Comparison of ENCODE assay signal across 16 cellular contexts in the genomic region with DNA sequence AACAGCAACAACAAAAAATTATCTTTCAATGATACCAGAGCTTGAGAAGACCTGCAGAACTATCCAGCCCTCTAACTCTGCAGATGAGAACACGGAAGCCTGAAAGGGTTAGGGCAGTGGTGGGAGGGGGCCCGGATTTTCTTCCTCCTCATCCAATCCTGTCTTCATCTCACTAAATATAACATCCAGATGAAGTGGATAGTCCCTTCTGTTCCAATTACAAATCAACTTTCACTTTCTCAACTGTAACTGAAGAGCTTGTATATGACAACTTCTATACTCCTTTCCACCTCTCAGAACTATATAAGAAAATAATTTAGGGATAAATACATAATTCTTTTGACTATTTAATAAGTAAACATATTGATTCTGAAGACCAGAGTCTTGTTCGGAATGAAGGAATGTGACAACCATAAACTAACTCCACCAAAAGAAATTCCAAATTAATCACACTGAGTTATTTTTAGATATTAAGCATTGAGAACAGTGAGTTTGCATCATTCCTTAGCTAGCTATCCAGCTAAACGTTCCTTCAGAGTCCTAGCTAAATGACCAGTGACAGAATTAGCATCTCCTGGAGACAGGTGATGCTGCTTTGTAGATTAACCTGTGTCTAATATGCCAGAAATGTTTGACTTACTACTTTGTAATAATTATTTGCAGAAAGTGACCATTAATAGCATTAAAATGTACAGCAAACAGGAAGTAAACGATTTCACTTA. TPM values are rescaled to one million over a fixed set of nuclear protein-coding genes. Genes with fewer than 3 reads are reported as not detected.
A peak's percentile ranks its signal among the peaks of the same experiment; 100 is the strongest.
DNase-seq lines count a peak whose midpoint lies in the region; ATAC-seq and TF ChIP-seq lines count a peak whose summit lies in the region.
"Had no signal": no experiment of that assay in that cellular context is flagged by ENCODE, and none has a peak within 500 bp of the region (broad histone marks: within the 10 kb centered on the region; RNA-seq: fewer than 3 reads in every experiment).

No MANE protein-coding gene starts in this region.

- no peak for TF ChIP-seq POLR2A in gastroesophageal sphincter (IDR thresholded peaks at IDR 0.05)

- intact Hi-C loops in ascending aorta (cut with DNase I) = no loop called here

- no peak overlapping the region for H3K4me3 Mint-ChIP-seq in activated CD8-positive, alpha-beta memory T cell treated with anti-CD3 and anti-CD28 coated beads, Interleukin-2, amount 10 ng/mL, durations not matched to agents 7 days and 5 days
- H3K4me3 Mint-ChIP-seq in natural killer cell treated with Interleukin-12 subunit alpha and Interleukin-12 subunit beta and Interleukin-15 and Interleukin-18, amount 100 ng/mL, for 72 hours = no peak overlapping the region
- H3K4me3 Mint-ChIP-seq: IgD-negative memory B cell, neural crest cell had no signal

- no peaks in the 10 kb centered on the region for H3K9me3 Mint-ChIP-seq in activated CD8-positive, alpha-beta memory T cell treated with anti-CD3 and anti-CD28 coated beads, Interleukin-2, amount 10 ng/mL, durations not matched to agents 7 days and 5 days (ENCODE audit: low read depth)
- H3K9me3 Mint-ChIP-seq in natural killer cell treated with Interleukin-12 subunit alpha and Interleukin-12 subunit beta and Interleukin-15 and Interleukin-18, amount 100 ng/mL, for 72 hours = no peaks in the 10 kb centered on the region
- H3K9me3 Mint-ChIP-seq: IgD-negative memory B cell, neural crest cell had no signal

- H3K36me3 ChIP-seq in ascending aorta (no peaks in the 10 kb centered on the region), gastroesophageal sphincter (no peaks in the 10 kb centered on the region), osteoblast (ENCODE audit: insufficient read depth, low read length) (no peaks in the 10 kb centered on the region)

- H2AFZ ChIP-seq in osteoblast (ENCODE audit: low read length) = no peak overlapping the region

- WGBS in gastroesophageal sphincter (ENCODE audit: low coverage in 1 of 2), 2 donors = 8 to 13% methylated on average over 5 of the region's 5 CpGs

- TF ChIP-seq CTCF in AG10803 (conservative IDR thresholded peaks at IDR 0.05; ENCODE audit: low read length) (no peak), ascending aorta (IDR thresholded peaks at IDR 0.05) (no peak), gastroesophageal sphincter (IDR thresholded peaks at IDR 0.05) (no peak), osteoblast (IDR thresholded peaks at IDR 0.05; ENCODE audit: extremely low read depth, low read depth, low read length) (no peak)

- ATAC-seq in gastroesophageal sphincter = peak; percentile 43
- no peak for ATAC-seq in activated CD8-positive, alpha-beta memory T cell treated with anti-CD3 and anti-CD28 coated beads, Interleukin-2, amount 10 ng/mL, durations not matched to agents 7 days and 5 days
- ATAC-seq in natural killer cell treated with Interleukin-12 subunit alpha and Interleukin-12 subunit beta and Interleukin-15 and Interleukin-18, amount 100 ng/mL, for 72 hours = no peak

- H3K4me1 ChIP-seq in ascending aorta (peaks cover 2 to 8% of the 10 kb centered on the region in 2 donors), gastroesophageal sphincter (peaks cover 0 to 31% (median 8%) of the 10 kb centered on the region in 3 donors), osteoblast (ENCODE audit: insufficient read depth, low read length) (peaks cover 13% of the 10 kb centered on the region)

- H3K27ac Mint-ChIP-seq in activated CD8-positive, alpha-beta memory T cell treated with anti-CD3 and anti-CD28 coated beads, Interleukin-2, amount 10 ng/mL, durations not matched to agents 7 days and 5 days = no peak overlapping the region
- no peak overlapping the region for H3K27ac Mint-ChIP-seq in natural killer cell treated with Interleukin-12 subunit alpha and Interleukin-12 subunit beta and Interleukin-15 and Interleukin-18, amount 100 ng/mL, for 72 hours
- H3K27ac Mint-ChIP-seq: IgD-negative memory B cell had no signal

- H3K9me3 ChIP-seq in ascending aorta = no peaks in the 10 kb centered on the region
- no peaks in the 10 kb centered on the region for H3K9me3 ChIP-seq in gastroesophageal sphincter
- H3K9me3 ChIP-seq in osteoblast (ENCODE audit: low read depth, low read length) = no peaks in the 10 kb centered on the region
- H3K9me3 ChIP-seq: HAP-1 had no signal

- peak overlapping the region; percentile 47 for H3K4me3 ChIP-seq in AG10803 (ENCODE audit: low read length)
- H3K4me3 ChIP-seq in ascending aorta = peak overlapping the region; percentile 27 to 59
- peak overlapping the region; percentile 27 to 37 for H3K4me3 ChIP-seq in gastroesophageal sphincter
- peak overlapping the region; percentile 33 for H3K4me3 ChIP-seq in osteoblast (ENCODE audit: insufficient read depth, low read length)
- H3K4me3 ChIP-seq: HAP-1 had no signal

- H3K79me2 ChIP-seq in osteoblast (ENCODE audit: insufficient read depth, low read length) = no peaks in the 10 kb centered on the region

- DNase-seq in AG10803 (ENCODE audit: low read depth) = peak; percentile 37
- DNase-seq in ascending aorta (ENCODE audit: low spot score in 2 of 2) = no peak
- peak; percentile 49 for DNase-seq in osteoblast (ENCODE audit: insufficient read length, low spot score, missing footprints)
- DNase-seq in activated CD8-positive, alpha-beta memory T cell treated with anti-CD3 and anti-CD28 coated beads, Interleukin-2, amount 10 ng/mL, durations not matched to agents 7 days and 5 days = no peak
- DNase-seq in natural killer cell treated with Interleukin-12 subunit alpha and Interleukin-12 subunit beta and Interleukin-15 and Interleukin-18, amount 100 ng/mL, for 72 hours (ENCODE audit: low spot score) = no peak
- DNase-seq in HK-2 (ENCODE audit: unreplicated experiment) = no peak
- no peak for DNase-seq in superior temporal gyrus (ENCODE audit: extremely low spot score)
- DNase-seq: activated T-cell treated with anti-CD3 and anti-CD28 coated beads for 4 hours, amniotic stem cell, islet precursor cell, NCI-H2029, WERI-Rb-1 had no signal

- H4K20me1 ChIP-seq in osteoblast (ENCODE audit: insufficient read depth, low read length) = no peaks in the 10 kb centered on the region

- TF ChIP-seq EP300 in gastroesophageal sphincter (IDR thresholded peaks at IDR 0.05) = no peak

- peak overlapping the region; percentile 62 for H3K4me2 ChIP-seq in osteoblast (ENCODE audit: insufficient read depth, low read length)

- CTCF ChIA-PET in activated CD8-positive, alpha-beta memory T cell treated with anti-CD3 and anti-CD28 coated beads, Interleukin-2, amount 10 ng/mL, durations not matched to agents 7 days and 5 days (lab: Charles Lee) = interaction anchor here (1.6 kb wide), 1 partner anchor 9 kb away, joined by 7 read pairs; no protein-coding TSS in a partner anchor

- H3K27ac ChIP-seq in ascending aorta (peak overlapping the region in 1 of 2 donors; percentile 11), gastroesophageal sphincter (peak overlapping the region in 3 of 4 donors; percentile 48 to 69 (median 65)), osteoblast (ENCODE audit: low read depth, low read length) (peak overlapping the region; percentile 54)
- H3K27ac ChIP-seq: WERI-Rb-1 had no signal

- H3K27me3 ChIP-seq in ascending aorta (no peaks in the 10 kb centered on the region), gastroesophageal sphincter (no peaks in the 10 kb centered on the region), osteoblast (ENCODE audit: insufficient read depth, low read length) (no peaks in the 10 kb centered on the region)

- H3K27me3 Mint-ChIP-seq in activated CD8-positive, alpha-beta memory T cell treated with anti-CD3 and anti-CD28 coated beads, Interleukin-2, amount 10 ng/mL, durations not matched to agents 7 days and 5 days = no peaks in the 10 kb centered on the region
- H3K27me3 Mint-ChIP-seq in natural killer cell treated with Interleukin-12 subunit alpha and Interleukin-12 subunit beta and Interleukin-15 and Interleukin-18, amount 100 ng/mL, for 72 hours = no peaks in the 10 kb centered on the region
- H3K27me3 Mint-ChIP-seq: IgD-negative memory B cell had no signal

- H3K4me1 Mint-ChIP-seq in activated CD8-positive, alpha-beta memory T cell treated with anti-CD3 and anti-CD28 coated beads, Interleukin-2, amount 10 ng/mL, durations not matched to agents 7 days and 5 days = peaks cover 13% of the 10 kb centered on the region
- H3K4me1 Mint-ChIP-seq in natural killer cell treated with Interleukin-12 subunit alpha and Interleukin-12 subunit beta and Interleukin-15 and Interleukin-18, amount 100 ng/mL, for 72 hours (ENCODE audit: low read depth in 2 of 2) = peaks cover 9 to 17% of the 10 kb centered on the region in 2 donors
- H3K4me1 Mint-ChIP-seq: IgD-negative memory B cell, neural crest cell had no signal

- H3K36me3 Mint-ChIP-seq in activated CD8-positive, alpha-beta memory T cell treated with anti-CD3 and anti-CD28 coated beads, Interleukin-2, amount 10 ng/mL, durations not matched to agents 7 days and 5 days = peaks cover 20% of the 10 kb centered on the region
- peaks cover 6% of the 10 kb centered on the region for H3K36me3 Mint-ChIP-seq in natural killer cell treated with Interleukin-12 subunit alpha and Interleukin-12 subunit beta and Interleukin-15 and Interleukin-18, amount 100 ng/mL, for 72 hours
- H3K36me3 Mint-ChIP-seq: IgD-negative memory B cell had no signal

RNA-seq across cellular contexts. Expression of gene SFT2D3, which starts 32.7 kb away (rescaled TPM):
- total RNA-seq in ascending aorta (8.3 TPM), gastroesophageal sphincter (10 to 100 TPM in 2 of 4 donors, 1 to 10 TPM in 2; 7.2 to 15.2 (median 10.3) TPM), osteoblast (5.8 and 6.5 TPM in 2 replicates)
- total RNA-seq in activated CD8-positive, alpha-beta memory T cell treated with anti-CD3 and anti-CD28 coated beads, Interleukin-2, amount 10 ng/mL, durations not matched to agents 7 days and 5 days = 1 to 10 TPM; 4.1 to 4.6 TPM
- total RNA-seq in natural killer cell treated with Interleukin-12 subunit alpha and Interleukin-12 subunit beta and Interleukin-15 and Interleukin-18, amount 100 ng/mL, for 72 hours = 1 to 10 TPM; 5.2 to 5.9 TPM

RNA-seq across cellular contexts. Expression of gene LIMS2, which starts 58.6 kb away (rescaled TPM):
- total RNA-seq in ascending aorta (169 TPM), gastroesophageal sphincter (100 to 1,000 TPM in 3 of 4 donors, 10 to 100 TPM in 1; 81.4 to 275 (median 124) TPM), osteoblast (11.2 and 14.8 TPM in 2 replicates)
- 10 to 100 TPM in 1 of 2 experiments, 1 to 10 TPM in 1; 4.5 to 11.4 TPM for total RNA-seq in activated CD8-positive, alpha-beta memory T cell treated with anti-CD3 and anti-CD28 coated beads, Interleukin-2, amount 10 ng/mL, durations not matched to agents 7 days and 5 days
- not detected for total RNA-seq in natural killer cell treated with Interleukin-12 subunit alpha and Interleukin-12 subunit beta and Interleukin-15 and Interleukin-18, amount 100 ng/mL, for 72 hours

Comparison
In these comparisons a context has a peak if more than half of its experiments do, and no peak if none do; other contexts are left out.
1. DNase-seq: peak in AG10803 (single experiment) and osteoblast (single experiment); none in ascending aorta (0 of 2), activated CD8-positive, alpha-beta memory T cell treated with anti-CD3 and anti-CD28 coated beads, Interleukin-2, amount 10 ng/mL, durations not matched to agents 7 days and 5 days (single experiment), natural killer cell treated with Interleukin-12 subunit alpha and Interleukin-12 subunit beta and Interleukin-15 and Interleukin-18, amount 100 ng/mL, for 72 hours (single experiment), HK-2 (single experiment) and superior temporal gyrus (single experiment).
2. RNA of gene LIMS2, which starts 58.6 kb away (total RNA-seq): 169 TPM in ascending aorta (single experiment), 81.4 to 275 TPM in gastroesophageal sphincter, 11.2 to 14.8 TPM in osteoblast and 4.5 to 11.4 TPM in activated CD8-positive, alpha-beta memory T cell treated with anti-CD3 and anti-CD28 coated beads, Interleukin-2, amount 10 ng/mL, durations not matched to agents 7 days and 5 days; not detected in natural killer cell treated with Interleukin-12 subunit alpha and Interleukin-12 subunit beta and Interleukin-15 and Interleukin-18, amount 100 ng/mL, for 72 hours; every median in the first group is over 4 times any median in the second.
3. Peak in every context shown above with its lines, with median percentiles within 50 percentile points of each other: H3K4me3 ChIP-seq.